Comparison of ENCODE assay signal across 8 cellular contexts in genomic region chr1:43763497-43763973, GRCh38. TPM values are rescaled to one million over a fixed set of nuclear protein-coding genes. Genes with fewer than 3 reads are reported as not detected.
A peak's percentile ranks its signal among the peaks of the same experiment; 100 is the strongest.
DNase-seq lines count a peak whose midpoint lies in the region; ATAC-seq and TF ChIP-seq lines count a peak whose summit lies in the region.

No MANE protein-coding gene starts in this region.

- H3K27ac ChIP-seq in ovary (no peak overlapping the region), uterus (peak overlapping the region; percentile 7 to 9)

- no peak for TF ChIP-seq EP300 in ovary (IDR thresholded peaks at IDR 0.05)

- H3K9me3 ChIP-seq in ovary (no peaks in the 10 kb centered on the region), uterus (no peaks in the 10 kb centered on the region)

- TF ChIP-seq POLR2A in ovary (IDR thresholded peaks at IDR 0.05) (no peak), uterus (IDR thresholded peaks at IDR 0.05) (no peak)

- no peak overlapping the region for H3K4me3 Mint-ChIP-seq in activated naive CD4-positive, alpha-beta T cell treated with anti-CD3 and anti-CD28 coated beads for 36 hours

- H3K4me1 ChIP-seq in ovary (ENCODE audit: insufficient read depth) (peaks cover 2% of the 10 kb centered on the region), uterus (no peaks in the 10 kb centered on the region)

- H3K27me3 ChIP-seq in ovary: no peaks in the 10 kb centered on the region
- no peaks in the 10 kb centered on the region for H3K27me3 ChIP-seq in uterus

- peak; percentile 61 to 83 (median 80) for TF ChIP-seq CTCF in ovary (IDR thresholded peaks at IDR 0.05)
- TF ChIP-seq CTCF in uterus (IDR thresholded peaks at IDR 0.05): peak; percentile 77 to 98 (median 92)

- 2 to 3% (median 2%) methylated on average over 4 of the region's 4 CpGs for WGBS in ovary, 3 donors

- in situ Hi-C loops in G401 (cut with HindIII; ENCODE audit: low sequenced_read_pairs): no loop called here

- DNase-seq in G401 (ENCODE audit: low spot score): peak; percentile 94
- DNase-seq in MV-4-11 (lab: John Stamatoyannopoulos, UW): peak; percentile 77
- DNase-seq in SHP77 treated with DMSO at 0.1 percent for 48 hours (lab: John Stamatoyannopoulos, UW): peak; percentile 83
- peak; percentile 68 for DNase-seq in activated naive CD4-positive, alpha-beta T cell treated with anti-CD3 and anti-CD28 coated beads for 36 hours
- peak; percentile 88 for DNase-seq in globus pallidus (ENCODE audit: low spot score)
- peak; percentile 54 to 81 (median 64) for DNase-seq in ovary
- DNase-seq in uterus: peak; percentile 72 to 86

- H3K27me3 Mint-ChIP-seq in activated naive CD4-positive, alpha-beta T cell treated with anti-CD3 and anti-CD28 coated beads for 36 hours (ENCODE audit: low read depth): no peaks in the 10 kb centered on the region

- H3K4me3 ChIP-seq in ovary (no peak overlapping the region), uterus (no peak overlapping the region)

- ATAC-seq in HG02571 (IDR thresholded peaks at IDR 0.05; ENCODE audit: unreplicated experiment): no peak

- no peaks in the 10 kb centered on the region for H3K36me3 Mint-ChIP-seq in activated naive CD4-positive, alpha-beta T cell treated with anti-CD3 and anti-CD28 coated beads for 36 hours (ENCODE audit: low read depth)

- no peak overlapping the region for H3K27ac Mint-ChIP-seq in activated naive CD4-positive, alpha-beta T cell treated with anti-CD3 and anti-CD28 coated beads for 36 hours

- H3K9me3 Mint-ChIP-seq in activated naive CD4-positive, alpha-beta T cell treated with anti-CD3 and anti-CD28 coated beads for 36 hours: no peaks in the 10 kb centered on the region

- CTCF ChIA-PET in activated naive CD4-positive, alpha-beta T cell treated with anti-CD3 and anti-CD28 coated beads for 36 hours (lab: Charles Lee): interaction anchor here (0.6 to 9.6 kb wide), 34 partner anchors 9 to 923 kb away, joined by 3 to 246 read pairs (median 4); partner anchors contain the start of genes ARTN, ATP6V0B, IPO13 and SLC6A9

- intact Hi-C loops in activated naive CD4-positive, alpha-beta T cell treated with anti-CD3 and anti-CD28 coated beads for 36 hours (cut with micrococcal nuclease): loop anchor here (1.0 kb wide), 5 partner anchors 171 to 284 kb away; partner anchors contain the start of gene IPO13
- intact Hi-C loops in ovary (cut with DNase I): loop anchor here in 2 of 4 donors (2.0 to 10.0 kb wide), 4 partner anchors 171 to 281 kb away; no protein-coding TSS in a partner anchor
- intact Hi-C loops in uterus (cut with DNase I; ENCODE audit: low total_unique reads): loop anchor here (5.0 kb wide), 1 partner anchor 174 kb away; no protein-coding TSS in a partner anchor

- H3K4me1 Mint-ChIP-seq in activated naive CD4-positive, alpha-beta T cell treated with anti-CD3 and anti-CD28 coated beads for 36 hours (ENCODE audit: low read depth): no peaks in the 10 kb centered on the region

- H3K36me3 ChIP-seq in ovary: no peaks in the 10 kb centered on the region
- H3K36me3 ChIP-seq in uterus: no peaks in the 10 kb centered on the region

RNA-seq across cellular contexts. Expression of gene ST3GAL3, which starts 56.2 kb away (rescaled TPM):
- 14.2 and 15.7 TPM in 2 replicates for total RNA-seq in G401 (2014; rRNA removed; shearing (Covaris generic))
- 10 to 100 TPM; 14.2 to 17.8 TPM for total RNA-seq in activated naive CD4-positive, alpha-beta T cell treated with anti-CD3 and anti-CD28 coated beads for 36 hours
- total RNA-seq in ovary (10 to 100 TPM; 11.4 to 40.4 (median 27.1) TPM), uterus (10 to 100 TPM in 2 of 4 donors, 1 to 10 TPM in 2; 4.1 to 47.2 (median 19.0) TPM)
- polyA plus RNA-seq in ovary: 10 to 100 TPM; 18.5 to 43.3 TPM

Comparison
In these comparisons a context has a peak if more than half of its experiments do, and no peak if none do; other contexts are left out.
1. H3K27ac ChIP-seq: peak in uterus (2 of 2); none in ovary (0 of 2).
2. Peak in every context shown above with its lines, with median percentiles within 50 percentile points of each other: DNase-seq.